Comparison of ENCODE assay signal across 11 cellular contexts in genomic region chr19:45421953-45422498, GRCh38. TPM values are rescaled to one million over a fixed set of nuclear protein-coding genes. Genes with fewer than 3 reads are reported as not detected.
DNase-seq lines count a peak whose midpoint lies in the region; ATAC-seq and TF ChIP-seq lines count a peak whose summit lies in the region.
"Had no signal": no experiment of that assay in that cellular context is flagged by ENCODE, and none has a peak within 500 bp of the region (broad histone marks: within the 10 kb centered on the region; RNA-seq: fewer than 3 reads in every experiment).

No MANE protein-coding gene starts in this region.

- peaks cover 28% of the 10 kb centered on the region for H3K36me3 Mint-ChIP-seq in T-helper 2 cell treated with Interferon-gamma antibody and Interleukin-4, amounts not matched to agents 5 μg/mL and 100 μg/mL, for 36 hours (ENCODE audit: low read depth)
- peaks cover 25% of the 10 kb centered on the region for H3K36me3 Mint-ChIP-seq in HFFc6 (ENCODE audit: low read depth)
- peaks cover 0 to 29% (median 5%) of the 10 kb centered on the region in 3 donors for H3K36me3 Mint-ChIP-seq in naive thymus-derived CD8-positive, alpha-beta T cell

- ATAC-seq in naive thymus-derived CD8-positive, alpha-beta T cell, result no peak

- no peak for TF ChIP-seq CTCF in HFFc6 (IDR thresholded peaks at IDR 0.05)

- H3K4me1 Mint-ChIP-seq in T-helper 2 cell treated with Interferon-gamma antibody and Interleukin-4, amounts not matched to agents 5 μg/mL and 100 μg/mL, for 36 hours (ENCODE audit: low read depth), result peaks cover 35% of the 10 kb centered on the region
- peaks cover 48% of the 10 kb centered on the region for H3K4me1 Mint-ChIP-seq in HFFc6 (ENCODE audit: low read depth)
- peaks cover 24 to 53% (median 51%) of the 10 kb centered on the region in 4 donors for H3K4me1 Mint-ChIP-seq in naive thymus-derived CD8-positive, alpha-beta T cell

- DNase-seq in T-helper 2 cell treated with Interferon-gamma antibody and Interleukin-4, amounts not matched to agents 5 μg/mL and 100 μg/mL, for 36 hours (ENCODE audit: low spot score), result no peak
- DNase-seq in T-helper 2 cell, result no peak
- no peak for DNase-seq in HFFc6
- DNase-seq in adipocyte (ENCODE audit: low read depth), result no peak
- no peak for DNase-seq in naive thymus-derived CD8-positive, alpha-beta T cell
- DNase-seq in stimulated activated CD4-positive, alpha-beta T cell treated with anti-CD3 and anti-CD28 coated beads, Interleukin-4, amount 100 ng/mL, for 24 hours, result no peak
- no peak for DNase-seq in NCI-H748 treated with DMSO at 0.1 percent for 48 hours (lab: John Stamatoyannopoulos, UW)
- DNase-seq in NCI-H2029 treated with DMSO at 0.1 percent for 48 hours (lab: John Stamatoyannopoulos, UW), result no peak
- DNase-seq: NCI-H2081 treated with DMSO at 0.1 percent for 48 hours, Peyer's patch had no signal

- peaks cover 29% of the 10 kb centered on the region for H3K36me3 ChIP-seq in adipocyte (ENCODE audit: control insufficient read depth, insufficient read depth, low read length, severe bottlenecking)

- no peaks in the 10 kb centered on the region for H3K27me3 ChIP-seq in adipocyte (replicated peaks; ENCODE audit: control insufficient read depth, insufficient read depth, low read length)
- H3K27me3 ChIP-seq: Peyer's patch had no signal

- H3K27me3 Mint-ChIP-seq in T-helper 2 cell treated with Interferon-gamma antibody and Interleukin-4, amounts not matched to agents 5 μg/mL and 100 μg/mL, for 36 hours (ENCODE audit: low read depth), result no peaks in the 10 kb centered on the region
- peaks cover 6% of the 10 kb centered on the region for H3K27me3 Mint-ChIP-seq in HFFc6 (ENCODE audit: insufficient read depth)
- no peaks in the 10 kb centered on the region for H3K27me3 Mint-ChIP-seq in naive thymus-derived CD8-positive, alpha-beta T cell

- POLR2A ChIA-PET in naive thymus-derived CD8-positive, alpha-beta T cell (lab: Charles Lee), result interaction anchor here (1.1 kb wide), 1 partner anchor 13 kb away, joined by 3 read pairs; no protein-coding TSS in a partner anchor

- no peaks in the 10 kb centered on the region for H3K9me3 Mint-ChIP-seq in T-helper 2 cell treated with Interferon-gamma antibody and Interleukin-4, amounts not matched to agents 5 μg/mL and 100 μg/mL, for 36 hours
- no peaks in the 10 kb centered on the region for H3K9me3 Mint-ChIP-seq in HFFc6
- no peaks in the 10 kb centered on the region for H3K9me3 Mint-ChIP-seq in naive thymus-derived CD8-positive, alpha-beta T cell

- H3K9me3 ChIP-seq in adipocyte (ENCODE audit: control insufficient read depth, low read length), result no peaks in the 10 kb centered on the region
- H3K9me3 ChIP-seq: Peyer's patch had no signal

- H3K4me3 Mint-ChIP-seq in T-helper 2 cell treated with Interferon-gamma antibody and Interleukin-4, amounts not matched to agents 5 μg/mL and 100 μg/mL, for 36 hours, result peak overlapping the region; percentile 57
- peak overlapping the region; percentile 97 for H3K4me3 Mint-ChIP-seq in HFFc6
- H3K4me3 Mint-ChIP-seq in naive thymus-derived CD8-positive, alpha-beta T cell, result peak overlapping the region in 9 of 10 donors; percentile 13 to 96 (median 42)

- peaks cover 29% of the 10 kb centered on the region for H3K4me1 ChIP-seq in adipocyte (ENCODE audit: control insufficient read depth, insufficient read depth, low read length)

- peak overlapping the region; percentile 23 for H3K9ac ChIP-seq in adipocyte (ENCODE audit: low read length)

- peak overlapping the region; percentile 69 for H3K27ac Mint-ChIP-seq in T-helper 2 cell treated with Interferon-gamma antibody and Interleukin-4, amounts not matched to agents 5 μg/mL and 100 μg/mL, for 36 hours
- peak overlapping the region; percentile 60 for H3K27ac Mint-ChIP-seq in HFFc6
- peak overlapping the region in 7 of 10 donors; percentile 1 to 93 (median 66) for H3K27ac Mint-ChIP-seq in naive thymus-derived CD8-positive, alpha-beta T cell

- no peak overlapping the region for H3K4me3 ChIP-seq in adipocyte (ENCODE audit: low read length)

RNA-seq across cellular contexts. Expression of gene ERCC1, which starts 1.7 kb away (rescaled TPM):
- 100 to 1,000 TPM; 106 to 129 (median 117) TPM for total RNA-seq in HFFc6 (2021; fragmentation: NEBNext Ultra II Directional; extraction: Animal tissue kit (Norgen Biotek cat#: 25700))
- total RNA-seq in naive thymus-derived CD8-positive, alpha-beta T cell, result 10 to 100 TPM; 59.2 to 61.0 TPM
- polyA plus RNA-seq in naive thymus-derived CD8-positive, alpha-beta T cell, result 10 to 100 TPM; 32.2 to 38.6 (median 33.7) TPM

RNA-seq across cellular contexts. Expression of gene POLR1G, which starts 15.6 kb away (rescaled TPM):
- 10 to 100 TPM; 13.7 to 25.8 (median 15.1) TPM for total RNA-seq in HFFc6 (2021; fragmentation: NEBNext Ultra II Directional; extraction: Animal tissue kit (Norgen Biotek cat#: 25700))
- total RNA-seq in naive thymus-derived CD8-positive, alpha-beta T cell, result 1 to 10 TPM; 3.3 to 3.4 TPM
- polyA plus RNA-seq in naive thymus-derived CD8-positive, alpha-beta T cell, result 1 to 10 TPM; 2.4 to 7.4 (median 4.4) TPM

RNA-seq across cellular contexts. Expression of gene PPP1R13L, which starts 17.2 kb away (rescaled TPM):
- total RNA-seq in HFFc6 (2021; fragmentation: NEBNext Ultra II Directional; extraction: Animal tissue kit (Norgen Biotek cat#: 25700)), result 10 to 100 TPM; 10.2 to 24.7 (median 22.2) TPM
- 10 to 100 TPM; 12.4 to 13.2 TPM for total RNA-seq in naive thymus-derived CD8-positive, alpha-beta T cell
- polyA plus RNA-seq in naive thymus-derived CD8-positive, alpha-beta T cell, result 1 to 10 TPM in 2 of 3 donors, under 1 TPM in 1; 0.64 to 2.5 (median 1.2) TPM
- total RNA-seq: skeletal muscle tissue had no signal

RNA-seq across cellular contexts. Expression of gene FOSB, which starts 45.8 kb away (rescaled TPM):
- 10 to 100 TPM; 35.0 to 71.5 (median 62.9) TPM for total RNA-seq in HFFc6 (2021; fragmentation: NEBNext Ultra II Directional; extraction: Animal tissue kit (Norgen Biotek cat#: 25700))
- total RNA-seq in naive thymus-derived CD8-positive, alpha-beta T cell, result 1 to 10 TPM; 3.5 TPM
- 10 to 100 TPM; 10.2 to 11.4 (median 11.0) TPM for polyA plus RNA-seq in naive thymus-derived CD8-positive, alpha-beta T cell

RNA-seq across cellular contexts. Expression of gene ERCC2, which starts 51.7 kb away (rescaled TPM):
- total RNA-seq in HFFc6 (2021; fragmentation: NEBNext Ultra II Directional; extraction: Animal tissue kit (Norgen Biotek cat#: 25700)), result 100 to 1,000 TPM in 1 of 6 experiments, 10 to 100 TPM in 5; 80.2 to 108 (median 87.8) TPM
- 10 to 100 TPM; 21.5 to 23.7 TPM for total RNA-seq in naive thymus-derived CD8-positive, alpha-beta T cell
- polyA plus RNA-seq in naive thymus-derived CD8-positive, alpha-beta T cell, result 1 to 10 TPM; 3.7 to 7.6 (median 7.0) TPM

Comparison
In these comparisons a context has a peak if more than half of its experiments do, and no peak if none do; other contexts are left out.
1. H3K4me3 Mint-ChIP-seq: peak in every context shown above with its lines; median percentile 97 in HFFc6; 57 in T-helper 2 cell treated with Interferon-gamma antibody and Interleukin-4, amounts not matched to agents 5 μg/mL and 100 μg/mL, for 36 hours; 42 in naive thymus-derived CD8-positive, alpha-beta T cell.